13 cellular contexts compared by ENCODE assay signal in genomic region chr10:561721-562120, GRCh38.
"Had no signal": no experiment of that assay in that cellular context is flagged by ENCODE, and none has a peak within 500 bp of the region (broad histone marks: within the 10 kb centered on the region; RNA-seq: fewer than 3 reads in every experiment).

No MANE protein-coding gene starts in this region.

- H3K36me3 Mint-ChIP-seq: natural killer cell treated with Interleukin-12 subunit alpha and Interleukin-12 subunit beta and Interleukin-15 and Interleukin-18, amount 100 ng/mL, for 72 hours had no signal

- H3K4me3 ChIP-seq: mucosa of descending colon, transverse colon had no signal

- H3K36me3 ChIP-seq: transverse colon had no signal

- H3K27me3 ChIP-seq: foreskin keratinocyte, transverse colon had no signal

- H3K9me3 Mint-ChIP-seq: activated T-cell treated with anti-CD3 and anti-CD28 coated beads, Interleukin-2, amount 50 U/mL, for 72 hours; natural killer cell treated with Interleukin-12 subunit alpha and Interleukin-12 subunit beta and Interleukin-15 and Interleukin-18, amount 100 ng/mL, for 72 hours had no signal

- DNase-seq: activated CD8-positive, alpha-beta memory T cell treated with anti-CD3 and anti-CD28 coated beads, Interleukin-2, amount 50 U/mL, for 4 hours; activated CD8-positive, alpha-beta T cell treated with anti-CD3 and anti-CD28 coated beads for 36 hours; activated naive CD4-positive, alpha-beta T cell; activated T-cell treated with anti-CD3 and anti-CD28 coated beads, Interleukin-2, amount 50 U/mL, for 72 hours; aorta; foreskin keratinocyte; left colon; mucosa of descending colon; stimulated activated CD4-positive, alpha-beta T cell treated with anti-CD3 and anti-CD28 coated beads, Interleukin-2, amount 100 ng/mL, for 24 hours; stimulated activated naive CD4-positive, alpha-beta T cell; T-helper 9 cell; transverse colon had no signal

- H3K4me3 Mint-ChIP-seq: activated CD8-positive, alpha-beta T cell treated with anti-CD3 and anti-CD28 coated beads for 36 hours; activated T-cell treated with anti-CD3 and anti-CD28 coated beads, Interleukin-2, amount 50 U/mL, for 72 hours; natural killer cell treated with Interleukin-12 subunit alpha and Interleukin-12 subunit beta and Interleukin-15 and Interleukin-18, amount 100 ng/mL, for 72 hours had no signal

- H3K27ac Mint-ChIP-seq: activated CD8-positive, alpha-beta T cell treated with anti-CD3 and anti-CD28 coated beads for 36 hours; activated T-cell treated with anti-CD3 and anti-CD28 coated beads, Interleukin-2, amount 50 U/mL, for 72 hours; natural killer cell treated with Interleukin-12 subunit alpha and Interleukin-12 subunit beta and Interleukin-15 and Interleukin-18, amount 100 ng/mL, for 72 hours had no signal

- H3K4me1 ChIP-seq: foreskin keratinocyte had no signal
